In the genomic region with DNA sequence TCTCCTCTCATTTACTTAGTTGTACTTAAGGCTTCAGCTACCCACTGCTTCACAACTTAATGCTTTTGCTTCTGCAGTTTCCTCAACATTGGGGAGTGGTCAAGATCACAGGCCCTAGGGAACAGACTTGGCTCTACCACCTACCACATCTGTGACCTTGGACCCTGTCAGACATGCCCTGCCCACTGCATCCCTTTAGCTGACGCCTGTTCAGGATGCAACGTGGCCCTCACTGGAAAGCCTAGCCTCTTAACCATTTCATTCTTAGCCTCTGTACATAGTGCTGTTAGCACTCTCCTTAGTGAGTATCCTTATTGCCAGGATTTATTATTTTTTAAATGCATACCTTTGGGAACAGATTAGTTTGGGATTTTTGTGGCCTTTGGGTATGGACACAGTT, we compare ENCODE assay signal across 16 cellular contexts. TPM values are rescaled to one million over a fixed set of nuclear protein-coding genes. Genes with fewer than 3 reads are reported as not detected.
DNase-seq lines count a peak whose midpoint lies in the region; ATAC-seq, FAIRE-seq and TF ChIP-seq lines count a peak whose summit lies in the region.
"Had no signal": no experiment of that assay in that cellular context is flagged by ENCODE, and none has a peak within 500 bp of the region (broad histone marks: within the 10 kb centered on the region; RNA-seq: fewer than 3 reads in every experiment).

No MANE protein-coding gene starts in this region.

- no peak for TF ChIP-seq RAD21 in H1 (IDR thresholded peaks at IDR 0.05 in 1 of 2, conservative IDR thresholded peaks at IDR 0.05 in 1 of 2; ENCODE audit: low read depth in 2 of 2, low read length in 2 of 2)

- no peak overlapping the region for H4K91ac ChIP-seq in H1 (replicated peaks; ENCODE audit: insufficient read length, low read length)

- no peak overlapping the region for H4K8ac ChIP-seq in H1 (ENCODE audit: extremely low read depth, insufficient read depth, low read length)

- H4K20me1 ChIP-seq in H1 (replicated peaks in 1 of 2; ENCODE audit: control insufficient read depth in 1 of 2, insufficient read depth in 2 of 2, low read length in 2 of 2): peaks cover 10 to 13% of the 10 kb centered on the region in 2 experiments

- H3K14ac ChIP-seq in H1 (ENCODE audit: insufficient read length): no peak overlapping the region

- no peaks in the 10 kb centered on the region for H3K23me2 ChIP-seq in H1 (ENCODE audit: low read depth, low read length)

- H3K36me3 ChIP-seq in H1 (ENCODE audit: control insufficient read depth in 2 of 4, insufficient read depth in 4 of 4, low read length in 3 of 4) (no peaks in the 10 kb centered on the region), lower lobe of right lung (no peaks in the 10 kb centered on the region), stomach smooth muscle (ENCODE audit: control insufficient read depth in 2 of 2, insufficient read depth in 2 of 2, low read length in 2 of 2) (no peaks in the 10 kb centered on the region)
- H3K36me3 ChIP-seq: sigmoid colon, transverse colon had no signal

- WGBS in H1 (ENCODE audit: extremely low coverage in 1 of 2, insufficient coverage in 1 of 2, insufficient read length in 1 of 2, insufficient replicate concordance in 2 of 2, low coverage in 1 of 2, low lambda C conversion rate in 2 of 2, missing lambda C conversion rate in 1 of 2), 2 experiments: 85% methylated on average over 2 of the region's 2 CpGs; no CpG with 5 or more reads in 1 of the 2 experiments

- peaks cover 94% of the 10 kb centered on the region for H3K4me1 Mint-ChIP-seq in activated naive CD4-positive, alpha-beta T cell treated with anti-CD3 and anti-CD28 coated beads, Interleukin-2, amount 50 U/mL, for 24 hours

- DNase-seq in activated naive CD4-positive, alpha-beta T cell treated with anti-CD3 and anti-CD28 coated beads, Interleukin-2, amount 50 U/mL, for 72 hours (ENCODE audit: low spot score in 2 of 2): no peak
- DNase-seq in H1 (ENCODE audit: low read depth in 1 of 2, low spot score in 2 of 2): no peak
- no peak for DNase-seq in lower lobe of right lung
- no peak for DNase-seq in NOMO-1 treated with dmso at 0.1 percent for 144 hours (lab: John Stamatoyannopoulos, UW; ENCODE audit: unreplicated experiment)
- DNase-seq: activated CD4-positive, alpha-beta T cell treated with anti-CD3 and anti-CD28 coated beads, Interleukin-2, amount 50 U/mL, for 1 hour; Calu3; NCI-H524 treated with DMSO at 0.1 percent for 48 hours; RPMI8226; sigmoid colon; transverse colon had no signal

- no peak overlapping the region for H3K23ac ChIP-seq in H1 (ENCODE audit: insufficient read length)

- no peak for FAIRE-seq in H1 (lab: Jason Lieb, UNC)
- FAIRE-seq: endothelial cell of umbilical vein had no signal

- H3K79me2 ChIP-seq in H1 (ENCODE audit: control insufficient read depth in 1 of 2, insufficient read depth in 2 of 2, low read length in 2 of 2): peaks cover 21 to 87% of the 10 kb centered on the region in 2 experiments

- no peak overlapping the region for H2AFZ ChIP-seq in H1 (ENCODE audit: low read length)

- peaks cover 2% of the 10 kb centered on the region for H3K36me3 Mint-ChIP-seq in activated naive CD4-positive, alpha-beta T cell treated with anti-CD3 and anti-CD28 coated beads, Interleukin-2, amount 50 U/mL, for 24 hours
- no peaks in the 10 kb centered on the region for H3K36me3 Mint-ChIP-seq in activated naive CD4-positive, alpha-beta T cell treated with anti-CD3 and anti-CD28 coated beads, Interleukin-2, amount 50 U/mL, for 72 hours

- H3K56ac ChIP-seq in H1 (replicated peaks; ENCODE audit: insufficient read length, low read depth, low read length): no peak overlapping the region

- no peaks in the 10 kb centered on the region for H3K27me3 ChIP-seq in H1 (replicated peaks in 1 of 4; ENCODE audit: control insufficient read depth in 3 of 4, extremely low read depth in 1 of 4, insufficient read depth in 3 of 4, low read length in 3 of 4)
- no peaks in the 10 kb centered on the region for H3K27me3 ChIP-seq in lower lobe of right lung (ENCODE audit: low read depth)
- no peaks in the 10 kb centered on the region for H3K27me3 ChIP-seq in stomach smooth muscle (ENCODE audit: control insufficient read depth in 1 of 2, insufficient read depth in 2 of 2, low read length in 2 of 2)
- H3K27me3 ChIP-seq: sigmoid colon, transverse colon had no signal

- H3K18ac ChIP-seq in H1 (ENCODE audit: extremely low read depth, low read length): peak overlapping the region; percentile 62; the same call in 1 of the 2 replicates

- CTCF ChIA-PET in H1 (lab: Charles Lee; ENCODE audit: partially characterized antibody): interaction anchor here (1.0 kb wide), 1 partner anchor 18 kb away, joined by 5 read pairs; no protein-coding TSS in a partner anchor

- H3K79me1 ChIP-seq in H1 (ENCODE audit: low read depth, low read length): peaks cover 12% of the 10 kb centered on the region; the same call in 1 of the 2 replicates

- no peak overlapping the region for H3K4me3 Mint-ChIP-seq in activated naive CD4-positive, alpha-beta T cell treated with anti-CD3 and anti-CD28 coated beads, Interleukin-2, amount 50 U/mL, for 24 hours

- H2BK15ac ChIP-seq in H1 (ENCODE audit: low read length): no peak overlapping the region

- H2BK5ac ChIP-seq in H1 (ENCODE audit: low read depth, low read length): no peak overlapping the region; the same call in 1 of the 2 replicates

- TF ChIP-seq EP300 in H1 (IDR thresholded peaks at IDR 0.05; ENCODE audit: borderline replicate concordance in 1 of 2, low read depth in 2 of 2, low read length in 2 of 2): no peak

- H3K9me3 ChIP-seq in H1 (ENCODE audit: insufficient read depth in 2 of 2, low read depth in 1 of 2, low read length in 1 of 2): no peaks in the 10 kb centered on the region
- no peaks in the 10 kb centered on the region for H3K9me3 ChIP-seq in lower lobe of right lung
- H3K9me3 ChIP-seq in stomach smooth muscle (ENCODE audit: control insufficient read depth in 2 of 2, low read length in 2 of 2): no peaks in the 10 kb centered on the region
- H3K9me3 ChIP-seq: sigmoid colon, transverse colon had no signal

- H3K4me1 ChIP-seq in H1 (replicated peaks in 1 of 4; ENCODE audit: control insufficient read depth in 3 of 4, insufficient read depth in 4 of 4, low read length in 3 of 4): peaks cover 18 to 38% (median 34%) of the 10 kb centered on the region in 4 experiments
- H3K4me1 ChIP-seq in lower lobe of right lung: peaks cover 63% of the 10 kb centered on the region
- H3K4me1 ChIP-seq in stomach smooth muscle (ENCODE audit: control insufficient read depth, insufficient read depth, low read length): peaks cover 35% of the 10 kb centered on the region

- no peak overlapping the region for H3K27ac ChIP-seq in H1 (ENCODE audit: low read depth, low read length)
- H3K27ac ChIP-seq in lower lobe of right lung: peak overlapping the region; percentile 59
- peak overlapping the region; percentile 24 for H3K27ac ChIP-seq in stomach smooth muscle (ENCODE audit: low read length)

- no peak for TF ChIP-seq POLR2A in H1 (IDR thresholded peaks at IDR 0.05; ENCODE audit: control extremely low read depth in 1 of 2, low read depth in 2 of 2, low read length in 2 of 2)

- H3K27me3 Mint-ChIP-seq in activated naive CD4-positive, alpha-beta T cell treated with anti-CD3 and anti-CD28 coated beads, Interleukin-2, amount 50 U/mL, for 24 hours: no peaks in the 10 kb centered on the region

- H2BK12ac ChIP-seq in H1 (ENCODE audit: low read depth, low read length): no peak overlapping the region

- H3K4me3 ChIP-seq in H1 (ENCODE audit: extremely low read depth in 1 of 4, insufficient read depth in 2 of 4, low read depth in 3 of 4, low read length in 4 of 4): no peak overlapping the region
- H3K4me3 ChIP-seq in lower lobe of right lung: no peak overlapping the region
- H3K4me3 ChIP-seq in stomach smooth muscle (ENCODE audit: low read length in 2 of 2): peak overlapping the region in 1 of 2 donors; percentile 22
- H3K4me3 ChIP-seq: sigmoid colon, transverse colon had no signal

- ATAC-seq in activated naive CD4-positive, alpha-beta T cell treated with anti-CD3 and anti-CD28 coated beads, Interleukin-2, amount 50 U/mL, for 72 hours: no peak
- ATAC-seq in lower lobe of right lung: peak in 1 of 2 donors; percentile 25
- no peak for ATAC-seq in GM18870 (IDR thresholded peaks at IDR 0.05; ENCODE audit: unreplicated experiment)
- no peak for ATAC-seq in GM21381 (IDR thresholded peaks at IDR 0.05; ENCODE audit: unreplicated experiment)

- TF ChIP-seq CTCF in H1 (IDR thresholded peaks at IDR 0.05; ENCODE audit: control extremely low read depth in 1 of 3, insufficient read depth in 1 of 3, low read depth in 1 of 3, low read length in 3 of 3): no peak
- no peak for TF ChIP-seq CTCF in lower lobe of right lung (IDR thresholded peaks at IDR 0.05)

- H2BK20ac ChIP-seq in H1 (ENCODE audit: low read length): no peak overlapping the region

- 0 out of 2 replicates have a peak overlapping the region, but pooled peaks have one; percentile 43 for H2AK5ac ChIP-seq in H1 (ENCODE audit: low read depth, low read length)

- intact Hi-C loops in lower lobe of right lung (cut with DNase I): no loop called here

- H3K27ac Mint-ChIP-seq in activated naive CD4-positive, alpha-beta T cell treated with anti-CD3 and anti-CD28 coated beads, Interleukin-2, amount 50 U/mL, for 24 hours: peak overlapping the region; percentile 87
- H3K27ac Mint-ChIP-seq in activated naive CD4-positive, alpha-beta T cell treated with anti-CD3 and anti-CD28 coated beads, Interleukin-2, amount 50 U/mL, for 72 hours: no peak overlapping the region
- H3K27ac Mint-ChIP-seq: activated T-helper 2 cell treated with anti-CD3 and anti-CD28 coated beads, Interferon-gamma antibody, Interleukin-2, Interleukin-4, amounts not matched to agents 10 μg/mL and 5 μg/mL and 100 μg/mL, durations not matched to agents 14 hours and 24 hours and 36 hours had no signal

- no peak overlapping the region for H2BK120ac ChIP-seq in H1 (replicated peaks; ENCODE audit: low read depth, low read length)

- H3K4me2 ChIP-seq in H1 (ENCODE audit: insufficient read depth in 1 of 2, low read depth in 2 of 2, low read length in 2 of 2): no peak overlapping the region

- no peak overlapping the region for H4K5ac ChIP-seq in H1 (ENCODE audit: insufficient read length, low read depth, low read length)

- no peak overlapping the region for H3K9ac ChIP-seq in H1 (replicated peaks in 1 of 4; ENCODE audit: extremely low read depth in 1 of 4, low read depth in 3 of 4, low read length in 3 of 4)
- no peak overlapping the region for H3K9ac ChIP-seq in stomach smooth muscle (ENCODE audit: low read length in 2 of 2)

- POLR2A ChIA-PET in H1 (lab: Charles Lee; ENCODE audit: partially characterized antibody): interaction anchor here (0.9 to 6.9 kb wide), 4 partner anchors 8 to 18 kb away, joined by 3 to 33 read pairs (median 4); no protein-coding TSS in a partner anchor

- H3K9me3 Mint-ChIP-seq in activated naive CD4-positive, alpha-beta T cell treated with anti-CD3 and anti-CD28 coated beads, Interleukin-2, amount 50 U/mL, for 24 hours: no peaks in the 10 kb centered on the region
- H3K9me3 Mint-ChIP-seq in activated naive CD4-positive, alpha-beta T cell treated with anti-CD3 and anti-CD28 coated beads, Interleukin-2, amount 50 U/mL, for 72 hours: no peaks in the 10 kb centered on the region
- H3K9me3 Mint-ChIP-seq: activated T-helper 2 cell treated with anti-CD3 and anti-CD28 coated beads, Interferon-gamma antibody, Interleukin-2, Interleukin-4, amounts not matched to agents 10 μg/mL and 5 μg/mL and 100 μg/mL, durations not matched to agents 14 hours and 24 hours and 36 hours had no signal

- peak overlapping the region; percentile 59 for H3K4ac ChIP-seq in H1 (replicated peaks; ENCODE audit: insufficient read length, low read depth, low read length)

RNA-seq across cellular contexts. Expression of gene TNRC6B, which starts 34.4 kb away (rescaled TPM):
- total RNA-seq in activated naive CD4-positive, alpha-beta T cell treated with anti-CD3 and anti-CD28 coated beads, Interleukin-2, amount 50 U/mL, for 72 hours: 10 to 100 TPM; 57.7 to 63.2 TPM
- 45.5 and 48.9 TPM in 2 replicates for total RNA-seq in H1 (2021; fragmentation: NEBNext Ultra II Directional; extraction: Animal tissue kit (Norgen Biotek cat#: 25700))
- polyA plus RNA-seq in H1 (2011; rRNA removed): 12.5 and 13.2 TPM in 2 replicates
- polyA plus RNA-seq in H1 (2011; cell fraction: cytosol; rRNA removed): 12.7 TPM
- 28.6 TPM for polyA plus RNA-seq in H1 (2011; cell fraction: nucleus; rRNA removed)
- polyA plus RNA-seq in H1 (2012, experiment 1 of 2): 12.5 to 15.8 TPM (median 12.7 TPM) in 4 replicates
- 7.8 TPM for polyA plus RNA-seq in H1 (2012, experiment 2 of 2)
- polyA plus RNA-seq in H1 (2013, experiment 1 of 2): 8.5 TPM
- polyA plus RNA-seq in H1 (2013, experiment 2 of 2): 7.6 TPM
- polyA minus RNA-seq in H1 (2011; rRNA and poly(A)+ RNA removed): 64.5 and 70.8 TPM in 2 replicates
- polyA minus RNA-seq in H1 (2011; cell fraction: cytosol; rRNA and poly(A)+ RNA removed): 34.3 TPM
- 75.0 TPM for polyA minus RNA-seq in H1 (2011; cell fraction: nucleus; rRNA and poly(A)+ RNA removed)
- total RNA-seq in lower lobe of right lung: 54.6 TPM
